Comparison of ENCODE assay signal across 8 cellular contexts in the genomic region with DNA sequence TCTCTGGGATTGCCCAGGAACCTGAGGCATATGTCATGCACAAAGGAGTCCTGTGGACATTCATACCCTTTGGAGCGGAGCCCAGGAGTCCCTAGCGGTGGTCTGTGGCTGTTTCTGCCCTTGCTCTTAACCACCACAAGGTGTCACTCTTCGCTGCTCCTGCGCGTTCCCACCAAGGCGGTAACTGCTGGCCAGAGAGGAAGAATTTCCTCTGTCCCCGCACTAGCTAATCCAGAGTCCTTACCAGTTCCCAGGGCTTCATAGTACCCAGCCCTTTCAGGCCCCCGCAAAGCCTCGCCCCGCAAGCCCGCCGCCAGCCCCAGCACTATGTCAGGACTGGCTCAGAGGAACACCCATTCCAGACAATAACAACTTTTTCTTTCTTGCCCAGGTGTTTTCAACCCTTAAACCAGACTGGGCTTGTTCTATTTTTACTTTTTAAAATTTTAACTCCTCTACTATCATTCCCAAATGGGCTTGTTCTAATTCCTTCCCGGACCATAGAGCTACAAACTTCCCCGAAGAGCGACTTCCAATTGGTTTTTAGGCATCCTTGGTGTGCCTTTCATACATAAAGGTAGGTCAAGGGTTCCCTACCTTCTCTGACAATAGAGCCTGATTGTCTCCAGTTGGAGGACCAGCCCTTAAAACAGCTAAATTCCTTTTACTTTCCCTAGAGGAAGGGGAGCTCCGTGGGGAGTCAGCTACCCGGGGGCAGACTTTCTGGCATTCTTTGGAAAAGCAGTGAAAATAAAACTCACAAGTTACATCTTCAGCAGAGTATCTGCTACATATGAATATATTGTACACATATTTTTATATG. TPM values are rescaled to one million over a fixed set of nuclear protein-coding genes. Genes with fewer than 3 reads are reported as not detected.
A peak's percentile ranks its signal among the peaks of the same experiment; 100 is the strongest.
DNase-seq lines count a peak whose midpoint lies in the region; ATAC-seq and TF ChIP-seq lines count a peak whose summit lies in the region.

No MANE protein-coding gene starts in this region.

- H3K27me3 ChIP-seq in CD4-positive, CD25-positive, alpha-beta regulatory T cell (ENCODE audit: control insufficient read depth, insufficient read depth, low read length) = no peaks in the 10 kb centered on the region
- H3K27me3 ChIP-seq in Panc1 (ENCODE audit: control insufficient read depth, insufficient read depth, low read length) (no peaks in the 10 kb centered on the region), fibroblast of lung (ENCODE audit: control insufficient read depth, insufficient read depth, low read length) (no peaks in the 10 kb centered on the region)
- H3K27me3 ChIP-seq in naive thymus-derived CD4-positive, alpha-beta T cell (ENCODE audit: control insufficient read depth in 2 of 2, insufficient read depth in 2 of 2, low read length in 2 of 2) = no peaks in the 10 kb centered on the region

- DNase-seq in CD4-positive, CD25-positive, alpha-beta regulatory T cell = peak; percentile 57 to 79 (median 72)
- peak; percentile 85 to 88 for DNase-seq in Kasumi-1 (lab: John Stamatoyannopoulos, UW)
- peak; percentile 86 for DNase-seq in Panc1 (ENCODE audit: low read depth, low spot score)
- peak; percentile 66 for DNase-seq in activated T-cell treated with anti-CD3 and anti-CD28 coated beads, Interleukin-2, amount 50 U/mL, for 1 hour
- peak; percentile 86 to 87 for DNase-seq in fibroblast of lung (ENCODE audit: low read depth in 2 of 2)
- peak; percentile 39 to 74 (median 65) for DNase-seq in naive thymus-derived CD4-positive, alpha-beta T cell
- DNase-seq in stimulated activated effector memory CD8-positive, alpha-beta T cell treated with anti-CD3 and anti-CD28 coated beads, Interleukin-12 subunit alpha, Interleukin-12 subunit beta, amount 100 ng/mL, for 72 hours (ENCODE audit: low spot score in 2 of 2) = peak; percentile 47 to 79

- CTCF ChIA-PET in Panc1 (lab: Charles Lee) = interaction anchor here (0.5 to 3.3 kb wide), 14 partner anchors 10 to 328 kb away, joined by 3 to 26 read pairs (median 3); partner anchors contain the start of gene IQGAP1
- CTCF ChIA-PET in naive thymus-derived CD4-positive, alpha-beta T cell (lab: Charles Lee) = interaction anchor here (0.5 to 4.4 kb wide), 43 partner anchors 10 to 612 kb away, joined by 3 to 107 read pairs (median 4); partner anchors contain the start of gene HDDC3

- in situ Hi-C loops in Panc1 (cut with HindIII; ENCODE audit: low pct_unique_long_range_greater_than_20kb, low sequenced_read_pairs) = no loop called here

- intact Hi-C loops in Panc1 (cut with micrococcal nuclease; ENCODE audit: unreplicated experiment) = loop anchor here (10.0 kb wide), 2 partner anchors 75 to 375 kb away; no protein-coding TSS in a partner anchor
- intact Hi-C loops in naive thymus-derived CD4-positive, alpha-beta T cell (cut with micrococcal nuclease) = loop anchor here (1.0 to 10.0 kb wide), 11 partner anchors 42 to 955 kb away; no protein-coding TSS in a partner anchor

- H4K20me1 ChIP-seq in fibroblast of lung (ENCODE audit: control insufficient read depth, extremely low read depth, insufficient read depth, low read length) = no peaks in the 10 kb centered on the region

- no peak overlapping the region for H3K27ac ChIP-seq in CD4-positive, CD25-positive, alpha-beta regulatory T cell (ENCODE audit: insufficient read depth, low read length, poor library complexity, severe bottlenecking)
- H3K27ac ChIP-seq in Panc1 (ENCODE audit: low read length) (peak overlapping the region; percentile 79), fibroblast of lung (ENCODE audit: insufficient read depth, low read length) (no peak overlapping the region)
- no peak overlapping the region for H3K27ac ChIP-seq in naive thymus-derived CD4-positive, alpha-beta T cell (ENCODE audit: low read depth, low read length)

- no TSS peak for BruUV-seq in Panc1 (replicated peaks; lab: Mats Ljungman, UMichigan)

- H3K27me3 Mint-ChIP-seq in CD4-positive, CD25-positive, alpha-beta regulatory T cell = peaks cover 6% of the 10 kb centered on the region
- H3K27me3 Mint-ChIP-seq in naive thymus-derived CD4-positive, alpha-beta T cell = peaks cover 0 to 2% (median 0%) of the 10 kb centered on the region in 5 donors

- H3K4me2 ChIP-seq in fibroblast of lung (ENCODE audit: extremely low read depth, insufficient read depth, low read length) = no peak overlapping the region

- ATAC-seq in CD4-positive, CD25-positive, alpha-beta regulatory T cell (ENCODE audit: low read depth in 2 of 2) = peak; percentile 92 to 94
- ATAC-seq in GM21390 (IDR thresholded peaks at IDR 0.05; ENCODE audit: unreplicated experiment) = peak; percentile 90
- peak; percentile 99 for ATAC-seq in Panc1
- ATAC-seq in naive thymus-derived CD4-positive, alpha-beta T cell = peak; percentile 100
- ATAC-seq in stimulated activated effector memory CD8-positive, alpha-beta T cell treated with anti-CD3 and anti-CD28 coated beads, Interleukin-12 subunit alpha, Interleukin-12 subunit beta, amount 100 ng/mL, for 72 hours = peak; percentile 98

- H3K9me3 ChIP-seq in CD4-positive, CD25-positive, alpha-beta regulatory T cell (ENCODE audit: control insufficient read depth in 2 of 2, low read length in 2 of 2) = no peaks in the 10 kb centered on the region
- H3K9me3 ChIP-seq in Panc1 (ENCODE audit: control insufficient read depth, insufficient read depth, low read depth, low read length) (no peaks in the 10 kb centered on the region), fibroblast of lung (ENCODE audit: control insufficient read depth, insufficient read depth, low read depth, low read length) (no peaks in the 10 kb centered on the region)
- no peaks in the 10 kb centered on the region for H3K9me3 ChIP-seq in naive thymus-derived CD4-positive, alpha-beta T cell (ENCODE audit: control insufficient read depth in 2 of 3, low read length in 3 of 3)

- H3K4me1 Mint-ChIP-seq in CD4-positive, CD25-positive, alpha-beta regulatory T cell = peaks cover 0 to 7% (median 3%) of the 10 kb centered on the region in 4 donors
- peaks cover 3 to 10% (median 8%) of the 10 kb centered on the region in 7 donors for H3K4me1 Mint-ChIP-seq in naive thymus-derived CD4-positive, alpha-beta T cell
- H3K4me1 Mint-ChIP-seq in stimulated activated effector memory CD8-positive, alpha-beta T cell treated with anti-CD3 and anti-CD28 coated beads, Interleukin-12 subunit alpha, Interleukin-12 subunit beta, amount 100 ng/mL, for 72 hours = peaks cover 8% of the 10 kb centered on the region

- no peak overlapping the region for H3K4me3 Mint-ChIP-seq in CD4-positive, CD25-positive, alpha-beta regulatory T cell
- peak overlapping the region in 6 of 10 donors; percentile 8 to 52 (median 38) for H3K4me3 Mint-ChIP-seq in naive thymus-derived CD4-positive, alpha-beta T cell
- H3K4me3 Mint-ChIP-seq in stimulated activated effector memory CD8-positive, alpha-beta T cell treated with anti-CD3 and anti-CD28 coated beads, Interleukin-12 subunit alpha, Interleukin-12 subunit beta, amount 100 ng/mL, for 72 hours = peak overlapping the region; percentile 23

- no peaks in the 10 kb centered on the region for H3K79me2 ChIP-seq in fibroblast of lung (ENCODE audit: control insufficient read depth, insufficient read depth, low read length)

- POLR2A ChIA-PET in Panc1 (lab: Charles Lee) = interaction anchor here (0.5 to 1.1 kb wide), 4 partner anchors 75 to 547 kb away, joined by 3 to 7 read pairs (median 6); no protein-coding TSS in a partner anchor
- POLR2A ChIA-PET in naive thymus-derived CD4-positive, alpha-beta T cell (lab: Charles Lee) = interaction anchor here (0.5 to 2.7 kb wide), 2 partner anchors 64 to 161 kb away, joined by 3 to 10 read pairs; no protein-coding TSS in a partner anchor

- H3K4me3 ChIP-seq in CD4-positive, CD25-positive, alpha-beta regulatory T cell (ENCODE audit: low read depth, low read length) = no peak overlapping the region
- H3K4me3 ChIP-seq in Panc1 (ENCODE audit: low read depth in 2 of 2, low read length in 2 of 2) = peak overlapping the region; percentile 10 to 36; a peak in 3 of 4 replicates
- no peak overlapping the region for H3K4me3 ChIP-seq in fibroblast of lung (replicated peaks in 1 of 4; ENCODE audit: control extremely low read depth in 1 of 4, insufficient read depth in 1 of 4, low read depth in 3 of 4, low read length in 4 of 4)
- H3K4me3 ChIP-seq in naive thymus-derived CD4-positive, alpha-beta T cell (ENCODE audit: low read length) = no peak overlapping the region

- peak overlapping the region in 1 of 3 donors; percentile 84 for H3K27ac Mint-ChIP-seq in CD4-positive, CD25-positive, alpha-beta regulatory T cell
- H3K27ac Mint-ChIP-seq in naive thymus-derived CD4-positive, alpha-beta T cell = peak overlapping the region in 2 of 9 donors; percentile 26 to 28
- peak overlapping the region; percentile 44 for H3K27ac Mint-ChIP-seq in stimulated activated effector memory CD8-positive, alpha-beta T cell treated with anti-CD3 and anti-CD28 coated beads, Interleukin-12 subunit alpha, Interleukin-12 subunit beta, amount 100 ng/mL, for 72 hours

- TF ChIP-seq CTCF in Panc1 (IDR thresholded peaks at IDR 0.05) = peak; percentile 97
- TF ChIP-seq CTCF in fibroblast of lung (conservative IDR thresholded peaks at IDR 0.05 in 1 of 2, IDR thresholded peaks at IDR 0.05 in 1 of 2; ENCODE audit: low read depth in 1 of 2, low read length in 2 of 2) = peak; percentile 99 to 100

- H3K36me3 ChIP-seq in CD4-positive, CD25-positive, alpha-beta regulatory T cell (ENCODE audit: control insufficient read depth, insufficient read depth, low read length) = no peaks in the 10 kb centered on the region
- no peaks in the 10 kb centered on the region for H3K36me3 ChIP-seq in Panc1 (ENCODE audit: control insufficient read depth, insufficient read depth, low read length)
- no peaks in the 10 kb centered on the region for H3K36me3 ChIP-seq in fibroblast of lung (ENCODE audit: control insufficient read depth, insufficient read depth, low read length)
- no peaks in the 10 kb centered on the region for H3K36me3 ChIP-seq in naive thymus-derived CD4-positive, alpha-beta T cell (ENCODE audit: control insufficient read depth in 2 of 3, insufficient read depth in 3 of 3, low read length in 3 of 3)

- no peaks in the 10 kb centered on the region for H3K9me3 Mint-ChIP-seq in CD4-positive, CD25-positive, alpha-beta regulatory T cell
- no peaks in the 10 kb centered on the region for H3K9me3 Mint-ChIP-seq in naive thymus-derived CD4-positive, alpha-beta T cell
- no peaks in the 10 kb centered on the region for H3K9me3 Mint-ChIP-seq in stimulated activated effector memory CD8-positive, alpha-beta T cell treated with anti-CD3 and anti-CD28 coated beads, Interleukin-12 subunit alpha, Interleukin-12 subunit beta, amount 100 ng/mL, for 72 hours

- no peak overlapping the region for H3K9ac ChIP-seq in fibroblast of lung (ENCODE audit: insufficient read depth, low read length)

- no peaks in the 10 kb centered on the region for H3K36me3 Mint-ChIP-seq in CD4-positive, CD25-positive, alpha-beta regulatory T cell
- H3K36me3 Mint-ChIP-seq in naive thymus-derived CD4-positive, alpha-beta T cell = no peaks in the 10 kb centered on the region
- no peaks in the 10 kb centered on the region for H3K36me3 Mint-ChIP-seq in stimulated activated effector memory CD8-positive, alpha-beta T cell treated with anti-CD3 and anti-CD28 coated beads, Interleukin-12 subunit alpha, Interleukin-12 subunit beta, amount 100 ng/mL, for 72 hours

- H2AFZ ChIP-seq in fibroblast of lung (ENCODE audit: low read length) = peak overlapping the region; percentile 10

- no peaks in the 10 kb centered on the region for H3K4me1 ChIP-seq in CD4-positive, CD25-positive, alpha-beta regulatory T cell (ENCODE audit: control insufficient read depth, insufficient read depth, low read length, poor library complexity, severe bottlenecking)
- H3K4me1 ChIP-seq in Panc1 (ENCODE audit: control insufficient read depth, insufficient read depth, low read length) = peaks cover 14% of the 10 kb centered on the region
- no peaks in the 10 kb centered on the region for H3K4me1 ChIP-seq in fibroblast of lung (ENCODE audit: control insufficient read depth, extremely low read depth, insufficient read depth, low read length)
- H3K4me1 ChIP-seq in naive thymus-derived CD4-positive, alpha-beta T cell (ENCODE audit: control insufficient read depth in 2 of 2, insufficient read depth in 2 of 2, low read length in 2 of 2) = peaks cover 0 to 5% of the 10 kb centered on the region in 2 donors

RNA-seq across cellular contexts. Expression of gene ZNF774, which starts 31.8 kb away (rescaled TPM):
- not detected for total RNA-seq in CD4-positive, CD25-positive, alpha-beta regulatory T cell
- polyA plus RNA-seq in CD4-positive, CD25-positive, alpha-beta regulatory T cell = not detected
- total RNA-seq in Panc1 (2021; ENCODE audit: unreplicated experiment) (5.2 TPM), fibroblast of lung (1.3 and 1.8 TPM in 2 replicates)
- 2.4 TPM for polyA plus RNA-seq in Panc1 (2012; ENCODE audit: insufficient read length)
- 1.2 and 1.3 TPM in 2 replicates for polyA plus RNA-seq in fibroblast of lung
- 1.1 TPM in 2 replicates for polyA plus RNA-seq in fibroblast of lung (2012)
- 0.12 TPM in 1 of 2 replicates, not detected in the other for polyA minus RNA-seq in fibroblast of lung (ENCODE audit: low replicate concordance)
- 1 to 10 TPM in 3 of 5 experiments, under 1 TPM in 2; 0.22 to 2.0 (median 1.5) TPM for total RNA-seq in naive thymus-derived CD4-positive, alpha-beta T cell
- under 1 TPM; 0.08 to 0.16 TPM for polyA plus RNA-seq in naive thymus-derived CD4-positive, alpha-beta T cell

RNA-seq across cellular contexts. Expression of gene NGRN, which starts 54.8 kb away (rescaled TPM):
- 46.6 TPM for total RNA-seq in CD4-positive, CD25-positive, alpha-beta regulatory T cell
- 10 to 100 TPM; 39.0 to 54.1 (median 47.2) TPM for polyA plus RNA-seq in CD4-positive, CD25-positive, alpha-beta regulatory T cell
- total RNA-seq in Panc1 (2021; ENCODE audit: unreplicated experiment) = 137 TPM
- polyA plus RNA-seq in Panc1 (2012; ENCODE audit: insufficient read length) = 85.4 TPM
- total RNA-seq in fibroblast of lung = 96.1 and 96.8 TPM in 2 replicates
- 55.3 and 58.7 TPM in 2 replicates for polyA plus RNA-seq in fibroblast of lung
- 50.7 and 54.0 TPM in 2 replicates for polyA plus RNA-seq in fibroblast of lung (2012)
- polyA minus RNA-seq in fibroblast of lung (ENCODE audit: low replicate concordance) = 23.5 and 24.6 TPM in 2 replicates
- total RNA-seq in naive thymus-derived CD4-positive, alpha-beta T cell = 10 to 100 TPM; 34.1 to 51.5 (median 48.4) TPM
- polyA plus RNA-seq in naive thymus-derived CD4-positive, alpha-beta T cell = 10 to 100 TPM; 29.7 to 48.5 TPM

Comparison
In these comparisons a context has a peak if more than half of its experiments do, and no peak if none do; other contexts are left out.
1. H3K4me3 ChIP-seq: peak in Panc1 (2 of 2); none in CD4-positive, CD25-positive, alpha-beta regulatory T cell (single experiment), fibroblast of lung (0 of 4) and naive thymus-derived CD4-positive, alpha-beta T cell (single experiment).
2. H3K4me3 Mint-ChIP-seq: peak in naive thymus-derived CD4-positive, alpha-beta T cell (6 of 10) and stimulated activated effector memory CD8-positive, alpha-beta T cell treated with anti-CD3 and anti-CD28 coated beads, Interleukin-12 subunit alpha, Interleukin-12 subunit beta, amount 100 ng/mL, for 72 hours (single experiment); none in CD4-positive, CD25-positive, alpha-beta regulatory T cell (0 of 4).
3. Peak in every context shown above with its lines, with median percentiles within 50 percentile points of each other: ATAC-seq and DNase-seq.